ENCODE assay signal across 1 cellular context in genomic region chr1:59125154-59125553, GRCh38.
TF ChIP-seq lines count a peak whose summit lies in the region.

No MANE protein-coding gene starts in this region.

TF ChIP-seq in H1, 55 proteins besides CTCF, POLR2A, EP300 and RAD21:
- no peak for TF ChIP-seq KDM1A (IDR thresholded peaks at IDR 0.05; ENCODE audit: borderline replicate concordance, low read length)
- TF ChIP-seq POLR2AphosphoS5 (IDR thresholded peaks at IDR 0.05; ENCODE audit: low read depth, low read length), result no peak
TF ChIP-seq in H1: peak in this region for 0.
